28 cellular contexts compared by ENCODE assay signal in the genomic region with DNA sequence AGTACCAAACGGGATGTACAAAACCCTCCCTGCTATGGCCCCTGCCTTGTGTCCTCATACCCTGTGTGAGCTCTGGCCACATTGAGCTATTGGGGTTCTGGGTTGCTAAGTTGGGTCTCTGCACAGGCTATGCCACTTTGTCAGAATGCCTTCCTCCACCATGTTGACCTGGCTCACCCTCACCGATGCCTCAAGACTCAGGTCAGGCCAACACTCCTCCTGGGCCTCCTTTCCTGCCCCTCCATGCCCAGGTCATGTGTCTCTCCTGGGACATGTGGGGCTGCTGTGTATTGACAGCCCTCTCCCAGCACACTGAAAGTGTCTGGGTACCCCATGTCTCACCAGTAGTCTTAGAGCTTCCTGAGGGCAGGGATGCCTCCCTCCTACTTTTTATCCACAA. TPM values are rescaled to one million over a fixed set of nuclear protein-coding genes. Genes with fewer than 3 reads are reported as not detected.
DNase-seq lines count a peak whose midpoint lies in the region; TF ChIP-seq lines count a peak whose summit lies in the region.
"Had no signal": no experiment of that assay in that cellular context is flagged by ENCODE, and none has a peak within 500 bp of the region (broad histone marks: within the 10 kb centered on the region; RNA-seq: fewer than 3 reads in every experiment).

No MANE protein-coding gene starts in this region.

- no peaks in the 10 kb centered on the region for H3K79me2 ChIP-seq in Karpas-422 (ENCODE audit: low read length)

- H3K27ac ChIP-seq in Karpas-422 (ENCODE audit: low read length) (no peak overlapping the region), adrenal gland (no peak overlapping the region)
- H3K27ac ChIP-seq: BLaER1 had no signal

- no peaks in the 10 kb centered on the region for H3K9me2 ChIP-seq in Karpas-422 (replicated peaks; ENCODE audit: insufficient read depth, low read length)

- H3K36me3 ChIP-seq in Karpas-422 (ENCODE audit: insufficient read depth, low read length): no peaks in the 10 kb centered on the region
- H3K36me3 ChIP-seq in adrenal gland (replicated peaks in 1 of 2): no peaks in the 10 kb centered on the region
- H3K36me3 ChIP-seq: BE2C, BLaER1 had no signal

- H3K4me2 ChIP-seq in Karpas-422 (ENCODE audit: low read depth, low read length, poor library complexity, severe bottlenecking): no peak overlapping the region
- H3K4me2 ChIP-seq: BLaER1 had no signal

- DNase-seq in activated CD8-positive, alpha-beta memory T cell treated with anti-CD3 and anti-CD28 coated beads, Interleukin-2, amount 50 U/mL, for 48 hours: peak; percentile 20
- DNase-seq in activated CD8-positive, alpha-beta memory T cell treated with anti-CD3 and anti-CD28 coated beads, Interleukin-2, amount 50 U/mL, for 4 hours: no peak
- DNase-seq in Karpas-422 (peak; percentile 32), islet precursor cell (peak; percentile 20), COLO668 (lab: John Stamatoyannopoulos, UW; ENCODE audit: unreplicated experiment) (no peak), HK-2 (ENCODE audit: unreplicated experiment) (no peak), adrenal gland (no peak)
- DNase-seq: 8988T; ACHN; BE2C; C1 segment of cervical spinal cord; CD4-positive, alpha-beta memory T cell; CD4-positive, CD25-positive, alpha-beta regulatory T cell; CD8-positive, alpha-beta memory T cell; DMS 273 treated with DMSO at 0.1 percent for 48 hours; DMS153; DMS53; DMS79; DND-41; EL; GDM1 had no signal

- H3K9me3 ChIP-seq in Karpas-422 (ENCODE audit: low read length) (no peaks in the 10 kb centered on the region), adrenal gland (replicated peaks in 1 of 3) (no peaks in the 10 kb centered on the region)
- H3K9me3 ChIP-seq: BE2C, BLaER1 had no signal

- H2AFZ ChIP-seq in Karpas-422 (ENCODE audit: low read length): no peak overlapping the region

- no peak for TF ChIP-seq CTCF in adrenal gland (IDR thresholded peaks at IDR 0.05)

- H4K20me1 ChIP-seq in Karpas-422 (ENCODE audit: insufficient read depth, low read depth, low read length): no peaks in the 10 kb centered on the region
- H4K20me1 ChIP-seq: BLaER1 had no signal

- no peak overlapping the region for H3K9ac ChIP-seq in Karpas-422 (ENCODE audit: low read length)
- H3K9ac ChIP-seq: BLaER1 had no signal

- no peaks in the 10 kb centered on the region for H3K27me3 ChIP-seq in Karpas-422 (ENCODE audit: low read length)
- H3K27me3 ChIP-seq in adrenal gland: no peaks in the 10 kb centered on the region
- H3K27me3 ChIP-seq: BE2C, BLaER1 had no signal

- 60 to 78% (median 73%) methylated on average over 2 of the region's 2 CpGs for WGBS in adrenal gland, 4 donors

- H3K4me3 ChIP-seq in Karpas-422 (ENCODE audit: low read length) (no peak overlapping the region), adrenal gland (no peak overlapping the region)
- H3K4me3 ChIP-seq: BLaER1, GM12878 had no signal

- no peak for TF ChIP-seq POLR2A in adrenal gland (IDR thresholded peaks at IDR 0.05)

- intact Hi-C loops in adrenal gland (cut with DNase I): no loop called here

- H3K4me1 ChIP-seq in Karpas-422 (ENCODE audit: low read length) (no peaks in the 10 kb centered on the region), adrenal gland (replicated peaks in 1 of 2) (no peaks in the 10 kb centered on the region)
- H3K4me1 ChIP-seq: BE2C had no signal

RNA-seq across cellular contexts. Expression of a gene that starts 14.6 kb away (rescaled TPM):
- total RNA-seq in Karpas-422 (2014; rRNA removed; shearing (Covaris generic); ENCODE audit: low replicate concordance): not detected in 2 replicates
- total RNA-seq in adrenal gland: not detected
- polyA plus RNA-seq in adrenal gland: not detected
- total RNA-seq: A673; CD4-positive, alpha-beta memory T cell; CD4-positive, CD25-positive, alpha-beta regulatory T cell; CD8-positive, alpha-beta memory T cell; G401; GM12878 had no signal
- polyA plus RNA-seq: AG04450; CD14-positive monocyte; CD4-positive, alpha-beta memory T cell; CD4-positive, CD25-positive, alpha-beta regulatory T cell; CD8-positive, alpha-beta memory T cell; GM12878 had no signal

RNA-seq across cellular contexts. Expression of a gene that starts 20.4 kb away (rescaled TPM):
- not detected in 2 replicates for total RNA-seq in Karpas-422 (2014; rRNA removed; shearing (Covaris generic); ENCODE audit: low replicate concordance)
- total RNA-seq in adrenal gland: not detected
- not detected for polyA plus RNA-seq in adrenal gland
- total RNA-seq: A673; CD4-positive, alpha-beta memory T cell; CD4-positive, CD25-positive, alpha-beta regulatory T cell; CD8-positive, alpha-beta memory T cell; Daoy; G401; GM12878 had no signal
- polyA plus RNA-seq: AG04450; CD14-positive monocyte; CD4-positive, alpha-beta memory T cell; CD4-positive, CD25-positive, alpha-beta regulatory T cell; CD8-positive, alpha-beta memory T cell; GM12878 had no signal

RNA-seq across cellular contexts. Expression of a gene that starts 33.4 kb away (rescaled TPM):
- total RNA-seq in Karpas-422 (2014; rRNA removed; shearing (Covaris generic); ENCODE audit: low replicate concordance): 0.07 TPM in 1 of 2 replicates, not detected in the other
- total RNA-seq in adrenal gland: under 1 TPM in 1 of 8 donors, not detected in 7; 0.10 TPM
- polyA plus RNA-seq in adrenal gland: under 1 TPM in 2 of 3 donors, not detected in 1; 0.03 to 0.08 TPM
- total RNA-seq: A673; CD4-positive, alpha-beta memory T cell; CD4-positive, CD25-positive, alpha-beta regulatory T cell; CD8-positive, alpha-beta memory T cell; Daoy; G401; GM12878 had no signal
- polyA plus RNA-seq: AG04450; CD14-positive monocyte; CD8-positive, alpha-beta memory T cell; GM12878 had no signal

RNA-seq across cellular contexts. Expression of a gene that starts 43.3 kb away (rescaled TPM):
- 0.36 TPM in 1 of 2 replicates, not detected in the other for total RNA-seq in Karpas-422 (2014; rRNA removed; shearing (Covaris generic); ENCODE audit: low replicate concordance)
- 1 to 10 TPM in 1 of 8 donors, under 1 TPM in 2, not detected in 5; 0.45 to 1.2 (median 0.93) TPM for total RNA-seq in adrenal gland
- polyA plus RNA-seq in adrenal gland: under 1 TPM; 0.15 to 0.56 (median 0.37) TPM
- total RNA-seq: A673, Daoy, G401 had no signal
- polyA plus RNA-seq: CD14-positive monocyte; CD4-positive, alpha-beta memory T cell; CD4-positive, CD25-positive, alpha-beta regulatory T cell; CD8-positive, alpha-beta memory T cell had no signal

Comparison
In these comparisons a context has a peak if more than half of its experiments do, and no peak if none do; other contexts are left out.
1. DNase-seq: peak in activated CD8-positive, alpha-beta memory T cell treated with anti-CD3 and anti-CD28 coated beads, Interleukin-2, amount 50 U/mL, for 48 hours (single experiment), Karpas-422 (single experiment) and islet precursor cell (single experiment); none in activated CD8-positive, alpha-beta memory T cell treated with anti-CD3 and anti-CD28 coated beads, Interleukin-2, amount 50 U/mL, for 4 hours (single experiment), COLO668 (single experiment), HK-2 (single experiment) and adrenal gland (0 of 7).